ENCODE assay signal across 1 cellular context in genomic region chr15:97521390-97521789, GRCh38.
TF ChIP-seq lines count a peak whose summit lies in the region.

No MANE protein-coding gene starts in this region.

TF ChIP-seq in GM23338, 12 proteins besides CTCF, POLR2A, EP300 and RAD21 (continued from another document):
- TF ChIP-seq REST (IDR thresholded peaks at IDR 0.05; ENCODE audit: unreplicated experiment) (no peak), POLR2AphosphoS5 (IDR thresholded peaks at IDR 0.05; ENCODE audit: low read depth) (no peak), ETS1 (IDR thresholded peaks at IDR 0.05) (no peak)
